In genomic region chr4:180766903-180767302, GRCh38 we compare ENCODE assay signal across 15 cellular contexts.
A peak's percentile ranks its signal among the peaks of the same experiment; 100 is the strongest.
DNase-seq lines count a peak whose midpoint lies in the region; ATAC-seq and TF ChIP-seq lines count a peak whose summit lies in the region.
"Had no signal": no experiment of that assay in that cellular context is flagged by ENCODE, and none has a peak within 500 bp of the region (broad histone marks: within the 10 kb centered on the region; RNA-seq: fewer than 3 reads in every experiment).

No MANE protein-coding gene starts in this region.

- H3K4me1 ChIP-seq in HUES48 (ENCODE audit: control insufficient read depth, insufficient read depth, low read length) (peaks cover 14% of the 10 kb centered on the region), mammary epithelial cell (ENCODE audit: insufficient read depth, low read length) (no peaks in the 10 kb centered on the region)

- no peak overlapping the region for H3K4me2 ChIP-seq in mammary epithelial cell (ENCODE audit: insufficient read depth, low read depth, low read length)

- no peak for ATAC-seq in HG02678 (IDR thresholded peaks at IDR 0.05; ENCODE audit: unreplicated experiment)

- H3K4me3 Mint-ChIP-seq in nephron progenitor cell (peak overlapping the region; percentile 72), glutamatergic neuron (ENCODE audit: unreplicated experiment) (no peak overlapping the region)

- H3K4me3 ChIP-seq in HUES48 (ENCODE audit: low read depth, low read length), result 0 out of 2 replicates have a peak overlapping the region, but pooled peaks have one; percentile 47
- H3K4me3 ChIP-seq in mammary epithelial cell (replicated peaks in 1 of 3; ENCODE audit: insufficient read depth in 1 of 3, low read depth in 2 of 3, low read length in 3 of 3), result no peak overlapping the region

- H3K36me3 Mint-ChIP-seq in nephron progenitor cell (ENCODE audit: low read depth) (no peaks in the 10 kb centered on the region), glutamatergic neuron (ENCODE audit: unreplicated experiment) (no peaks in the 10 kb centered on the region)

- 0% methylated on average over 6 of the region's 6 CpGs for WGBS in mammary epithelial cell (ENCODE audit: low coverage, missing lambda C conversion rate)

- no peaks in the 10 kb centered on the region for H3K9me3 Mint-ChIP-seq in nephron progenitor cell
- H3K9me3 Mint-ChIP-seq in glutamatergic neuron (ENCODE audit: unreplicated experiment), result no peaks in the 10 kb centered on the region

- no peak overlapping the region for H3K9ac ChIP-seq in HUES48 (ENCODE audit: low read depth, low read length)
- no peak overlapping the region for H3K9ac ChIP-seq in mammary epithelial cell (ENCODE audit: insufficient read depth, low read length)

- no peaks in the 10 kb centered on the region for H3K36me3 ChIP-seq in HUES48 (ENCODE audit: control insufficient read depth, insufficient read depth, low read length)
- no peaks in the 10 kb centered on the region for H3K36me3 ChIP-seq in mammary epithelial cell (ENCODE audit: insufficient read depth, low read length)

- CTCF ChIA-PET in mammary epithelial cell (lab: Charles Lee; ENCODE audit: low non-redundant PET), result no interaction called here

- H3K79me2 ChIP-seq in mammary epithelial cell (ENCODE audit: insufficient read depth, low read length), result no peaks in the 10 kb centered on the region

- in situ Hi-C loops in mammary epithelial cell (cut with MboI; ENCODE audit: low sequenced_read_pairs in 2 of 2), result no loop called here

- TF ChIP-seq CTCF in mammary epithelial cell (conservative IDR thresholded peaks at IDR 0.05 in 1 of 2, IDR thresholded peaks at IDR 0.05 in 1 of 2; ENCODE audit: extremely low read depth in 1 of 2, insufficient read depth in 1 of 2, low read depth in 1 of 2, low read length in 2 of 2) (no peak), nephron progenitor cell (IDR thresholded peaks at IDR 0.05) (no peak), glutamatergic neuron (IDR thresholded peaks at IDR 0.05; ENCODE audit: partially characterized antibody, unreplicated experiment) (no peak)

- DNase-seq in NCI-H69 (lab: John Stamatoyannopoulos, UW) (peak; percentile 33), mammary epithelial cell (no peak), nephron progenitor cell (no peak), glutamatergic neuron (no peak), hypothalamus (lab: John Stamatoyannopoulos, UW) (no peak)
- DNase-seq: EL, H7, Kasumi-1, NCI-H1436, NCI-H2081 treated with DMSO at 0.1 percent for 48 hours, NCI-H345, NCI-H774, SHP77 treated with DMSO at 0.1 percent for 48 hours had no signal

- H3K27ac Mint-ChIP-seq in nephron progenitor cell (peak overlapping the region; percentile 98), glutamatergic neuron (ENCODE audit: unreplicated experiment) (no peak overlapping the region)

- H3K27me3 Mint-ChIP-seq in nephron progenitor cell (ENCODE audit: low read depth, poor library complexity) (no peaks in the 10 kb centered on the region), glutamatergic neuron (ENCODE audit: unreplicated experiment) (peaks cover 3% of the 10 kb centered on the region)

- H3K27me3 ChIP-seq in HUES48 (ENCODE audit: control insufficient read depth, insufficient read depth, low read length), result no peaks in the 10 kb centered on the region
- no peaks in the 10 kb centered on the region for H3K27me3 ChIP-seq in mammary epithelial cell (ENCODE audit: insufficient read depth, low read length)

- peaks cover 18% of the 10 kb centered on the region for H3K9me3 ChIP-seq in HUES48 (ENCODE audit: control insufficient read depth, insufficient read depth, low read length)
- H3K9me3 ChIP-seq in mammary epithelial cell (replicated peaks; ENCODE audit: insufficient read depth, low read length), result no peaks in the 10 kb centered on the region

- no TSS peak for BruUV-seq in mammary epithelial cell (replicated peaks; lab: Mats Ljungman, UMichigan)

- dilution Hi-C loops in mammary epithelial cell (cut with HindIII; ENCODE audit: low sequenced_read_pairs), result no loop called here

- intact Hi-C loops in mammary epithelial cell (cut with micrococcal nuclease), result no loop called here

- no peaks in the 10 kb centered on the region for H4K20me1 ChIP-seq in mammary epithelial cell (ENCODE audit: insufficient read depth, low read length)

- H2AFZ ChIP-seq in mammary epithelial cell (ENCODE audit: low read depth, low read length), result peak overlapping the region; percentile 17

- peak overlapping the region; percentile 22 for H3K27ac ChIP-seq in HUES48 (ENCODE audit: low read depth, low read length)
- H3K27ac ChIP-seq in mammary epithelial cell (ENCODE audit: insufficient read depth, low read depth, low read length), result no peak overlapping the region

- H3K4me1 Mint-ChIP-seq in nephron progenitor cell (peaks cover 55% of the 10 kb centered on the region), glutamatergic neuron (ENCODE audit: low read depth, unreplicated experiment) (peaks cover 19% of the 10 kb centered on the region)
